24 cellular contexts compared by ENCODE assay signal in the genomic region with DNA sequence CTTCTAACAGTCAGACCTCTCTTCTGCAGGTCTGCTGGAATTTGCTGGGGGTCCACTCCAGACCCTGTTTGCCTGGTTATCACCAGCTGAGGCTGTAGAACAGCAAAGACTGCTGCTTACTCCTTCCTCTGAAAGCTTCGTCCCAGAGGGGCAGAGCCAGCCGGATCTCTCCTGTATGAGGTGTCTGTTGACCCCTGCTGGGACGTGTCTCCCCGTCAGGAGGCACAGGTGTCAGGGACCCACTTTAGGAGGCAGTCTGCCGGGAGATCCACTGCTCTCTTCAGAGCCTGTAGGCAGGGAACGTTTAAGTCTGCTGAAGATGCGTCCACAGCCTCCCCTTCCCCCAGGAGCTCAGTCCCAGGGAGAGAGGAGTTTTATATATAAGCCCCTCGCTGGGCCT.
"Had no signal": no experiment of that assay in that cellular context is flagged by ENCODE, and none has a peak within 500 bp of the region (broad histone marks: within the 10 kb centered on the region; RNA-seq: fewer than 3 reads in every experiment).

No MANE protein-coding gene starts in this region.

- DNase-seq: heart right ventricle; left colon; midbrain; naive thymus-derived CD4-positive, alpha-beta T cell; ovary; psoas muscle; stimulated activated CD4-positive, alpha-beta T cell treated with anti-CD3 and anti-CD28 coated beads, Interleukin-4, amount 100 ng/mL, for 24 hours; stimulated activated naive CD4-positive, alpha-beta T cell; substantia nigra; uterus had no signal

- H3K27ac Mint-ChIP-seq: memory B cell; naive thymus-derived CD4-positive, alpha-beta T cell; nephron; neural progenitor cell; stimulated activated effector memory CD8-positive, alpha-beta T cell treated with anti-CD3 and anti-CD28 coated beads, Interleukin-12 subunit alpha, Interleukin-12 subunit beta, amount 100 ng/mL, for 72 hours; stimulated activated naive CD8-positive, alpha-beta T cell treated with anti-CD3 and anti-CD28 coated beads, Interleukin-15, Interleukin-2, amounts not matched to agents 100 ng/mL and 50 ng/mL, for 24 hours; type B pancreatic cell had no signal

- H3K9ac ChIP-seq: neural progenitor cell had no signal

- H3K4me3 ChIP-seq: heart right ventricle, hepatocyte, left lung, lung, mucosa of descending colon, neural progenitor cell, ovary, psoas muscle, skin epidermis, tibial nerve, uterus had no signal

- H3K4me3 Mint-ChIP-seq: memory B cell; naive thymus-derived CD4-positive, alpha-beta T cell; nephron; neural progenitor cell; stimulated activated effector memory CD8-positive, alpha-beta T cell treated with anti-CD3 and anti-CD28 coated beads, Interleukin-12 subunit alpha, Interleukin-12 subunit beta, amount 100 ng/mL, for 72 hours; stimulated activated naive CD8-positive, alpha-beta T cell treated with anti-CD3 and anti-CD28 coated beads, Interleukin-15, Interleukin-2, amounts not matched to agents 100 ng/mL and 50 ng/mL, for 24 hours; type B pancreatic cell had no signal

- FAIRE-seq: keratinocyte had no signal

- H3K9me3 ChIP-seq: left lung, mucosa of descending colon, ovary, psoas muscle, tibial nerve, uterus had no signal

- H3K27me3 Mint-ChIP-seq: memory B cell; naive thymus-derived CD4-positive, alpha-beta T cell; stimulated activated naive CD8-positive, alpha-beta T cell treated with anti-CD3 and anti-CD28 coated beads, Interleukin-15, Interleukin-2, amounts not matched to agents 100 ng/mL and 50 ng/mL, for 24 hours had no signal

- H2AFZ ChIP-seq: hepatocyte, neural progenitor cell had no signal

- H3K79me2 ChIP-seq: hepatocyte had no signal

- H3K4me1 ChIP-seq: heart right ventricle, left lung, psoas muscle, uterus had no signal

- H3K27ac ChIP-seq: heart right ventricle, hepatocyte, left lung, neural progenitor cell, ovary, psoas muscle, skin epidermis, tibial nerve, uterus had no signal

- ATAC-seq: heart right ventricle; left colon; left lung; mucosa of descending colon; naive thymus-derived CD4-positive, alpha-beta T cell; psoas muscle; sciatic nerve; stimulated activated effector memory CD8-positive, alpha-beta T cell treated with anti-CD3 and anti-CD28 coated beads, Interleukin-12 subunit alpha, Interleukin-12 subunit beta, amount 100 ng/mL, for 72 hours had no signal

- H3K36me3 ChIP-seq: heart right ventricle, left lung, ovary, tibial nerve, uterus had no signal

- H3K4me1 Mint-ChIP-seq: naive thymus-derived CD4-positive, alpha-beta T cell; nephron; neural progenitor cell; stimulated activated effector memory CD8-positive, alpha-beta T cell treated with anti-CD3 and anti-CD28 coated beads, Interleukin-12 subunit alpha, Interleukin-12 subunit beta, amount 100 ng/mL, for 72 hours had no signal

- H3K4me2 ChIP-seq: hepatocyte, neural progenitor cell had no signal

- H3K36me3 Mint-ChIP-seq: memory B cell; naive thymus-derived CD4-positive, alpha-beta T cell; stimulated activated effector memory CD8-positive, alpha-beta T cell treated with anti-CD3 and anti-CD28 coated beads, Interleukin-12 subunit alpha, Interleukin-12 subunit beta, amount 100 ng/mL, for 72 hours had no signal

- H3K27me3 ChIP-seq: heart right ventricle, hepatocyte, left lung, neural progenitor cell, ovary, tibial nerve, uterus had no signal
